In genomic region chr6:96888745-96889144, GRCh38 we compare ENCODE assay signal across 36 cellular contexts. TPM values are rescaled to one million over a fixed set of nuclear protein-coding genes. Genes with fewer than 3 reads are reported as not detected.
"Had no signal": no experiment of that assay in that cellular context is flagged by ENCODE, and none has a peak within 500 bp of the region (broad histone marks: within the 10 kb centered on the region; RNA-seq: fewer than 3 reads in every experiment).

No MANE protein-coding gene starts in this region.

- H3K36me3 Mint-ChIP-seq: activated naive CD8-positive, alpha-beta T cell had no signal

- H3K9me3 Mint-ChIP-seq: activated B cell treated with CpG ODN at 0.5 μM for 24 hours; activated CD4-positive, alpha-beta T cell treated with anti-CD3 and anti-CD28 coated beads, Interleukin-2, amount 10 ng/mL, durations not matched to agents 24 days and 14 days; activated CD8-positive, alpha-beta T cell treated with anti-CD3 and anti-CD28 coated beads for 36 hours; activated naive CD4-positive, alpha-beta T cell treated with anti-CD3 and anti-CD28 coated beads, Interleukin-2, amount 10 ng/mL, durations not matched to agents 7 days and 5 days; activated naive CD4-positive, alpha-beta T cell treated with anti-CD3 and anti-CD28 coated beads, Interleukin-2, amount 50 U/mL, for 24 hours; activated naive CD8-positive, alpha-beta T cell treated with anti-CD3 and anti-CD28 coated beads, Interleukin-2, amount 10 ng/mL, durations not matched to agents 7 days and 5 days; activated naive CD8-positive, alpha-beta T cell treated with anti-CD3 and anti-CD28 coated beads, Interleukin-2, amount 50 U/mL, for 24 hours; activated T-cell treated with anti-CD3 and anti-CD28 coated beads, Interleukin-2, amount 50 U/mL, for 4 hours; activated T-cell treated with anti-CD3 and anti-CD28 coated beads, Interleukin-2, amount 50 U/mL, for 72 hours; activated T-helper 1 cell treated with anti-CD3 and anti-CD28 coated beads, Interleukin-12 subunit alpha, Interleukin-12 subunit beta, Interleukin-2, Interleukin-4 antibody, amounts not matched to agents 30 ng/mL and 10 ng/mL and 1 ng/mL, durations not matched to agents 14 hours and 24 hours and 36 hours; activated T-helper 17 cell treated with anti-CD3 and anti-CD28 coated beads, Interleukin-2, amount 50 U/mL, for 72 hours; brain; central memory CD8-positive, alpha-beta T cell; T-helper 1 cell treated with Interleukin-12 subunit alpha and Interleukin-12 subunit beta and Interleukin-4 antibody, amounts not matched to agents 30 μg/mL and 1 μg/mL, for 36 hours; T-helper 2 cell treated with Interferon-gamma antibody and Interleukin-4, amounts not matched to agents 5 μg/mL and 100 μg/mL, for 36 hours had no signal

- H3K27ac Mint-ChIP-seq: activated B cell treated with CpG ODN at 0.5 μM for 24 hours; activated CD4-positive, alpha-beta T cell treated with anti-CD3 and anti-CD28 coated beads, Interleukin-2, amount 10 ng/mL, durations not matched to agents 24 days and 14 days; activated CD8-positive, alpha-beta T cell treated with anti-CD3 and anti-CD28 coated beads for 36 hours; activated naive CD4-positive, alpha-beta T cell treated with anti-CD3 and anti-CD28 coated beads, Interleukin-2, amount 10 ng/mL, durations not matched to agents 7 days and 5 days; activated naive CD8-positive, alpha-beta T cell treated with anti-CD3 and anti-CD28 coated beads, Interleukin-2, amount 10 ng/mL, durations not matched to agents 7 days and 5 days; activated naive CD8-positive, alpha-beta T cell treated with anti-CD3 and anti-CD28 coated beads, Interleukin-2, amount 50 U/mL, for 24 hours; activated T-cell treated with anti-CD3 and anti-CD28 coated beads, Interleukin-2, amount 50 U/mL, for 72 hours; activated T-helper 1 cell treated with anti-CD3 and anti-CD28 coated beads, Interleukin-12 subunit alpha, Interleukin-12 subunit beta, Interleukin-2, Interleukin-4 antibody, amounts not matched to agents 30 ng/mL and 10 ng/mL and 1 ng/mL, durations not matched to agents 14 hours and 24 hours and 36 hours; activated T-helper 17 cell treated with anti-CD3 and anti-CD28 coated beads, Interleukin-2, amount 50 U/mL, for 72 hours; brain; T-helper 1 cell treated with Interleukin-12 subunit alpha and Interleukin-12 subunit beta and Interleukin-4 antibody, amounts not matched to agents 30 μg/mL and 1 μg/mL, for 36 hours; T-helper 2 cell treated with Interferon-gamma antibody and Interleukin-4, amounts not matched to agents 5 μg/mL and 100 μg/mL, for 36 hours had no signal

- H3K4me3 Mint-ChIP-seq: activated B cell treated with CpG ODN at 0.5 μM for 24 hours; activated CD4-positive, alpha-beta T cell treated with anti-CD3 and anti-CD28 coated beads, Interleukin-2, amount 10 ng/mL, durations not matched to agents 24 days and 14 days; activated CD8-positive, alpha-beta T cell treated with anti-CD3 and anti-CD28 coated beads for 36 hours; activated naive CD4-positive, alpha-beta T cell treated with anti-CD3 and anti-CD28 coated beads, Interleukin-2, amount 10 ng/mL, durations not matched to agents 7 days and 5 days; activated naive CD4-positive, alpha-beta T cell treated with anti-CD3 and anti-CD28 coated beads, Interleukin-2, amount 50 U/mL, for 24 hours; activated naive CD8-positive, alpha-beta T cell; activated naive CD8-positive, alpha-beta T cell treated with anti-CD3 and anti-CD28 coated beads, Interleukin-2, amount 10 ng/mL, durations not matched to agents 7 days and 5 days; activated naive CD8-positive, alpha-beta T cell treated with anti-CD3 and anti-CD28 coated beads, Interleukin-2, amount 50 U/mL, for 24 hours; activated T-cell treated with anti-CD3 and anti-CD28 coated beads, Interleukin-2, amount 50 U/mL, for 4 hours; activated T-cell treated with anti-CD3 and anti-CD28 coated beads, Interleukin-2, amount 50 U/mL, for 72 hours; activated T-helper 1 cell treated with anti-CD3 and anti-CD28 coated beads, Interleukin-12 subunit alpha, Interleukin-12 subunit beta, Interleukin-2, Interleukin-4 antibody, amounts not matched to agents 30 ng/mL and 10 ng/mL and 1 ng/mL, durations not matched to agents 14 hours and 24 hours and 36 hours; activated T-helper 17 cell treated with anti-CD3 and anti-CD28 coated beads, Interleukin-2, amount 50 U/mL, for 72 hours; brain; central memory CD8-positive, alpha-beta T cell; T-helper 1 cell treated with Interleukin-12 subunit alpha and Interleukin-12 subunit beta and Interleukin-4 antibody, amounts not matched to agents 30 μg/mL and 1 μg/mL, for 36 hours; T-helper 2 cell treated with Interferon-gamma antibody and Interleukin-4, amounts not matched to agents 5 μg/mL and 100 μg/mL, for 36 hours had no signal

- H3K4me1 Mint-ChIP-seq: brain had no signal

- H3K27me3 Mint-ChIP-seq: activated B cell treated with CpG ODN at 0.5 μM for 24 hours; activated CD4-positive, alpha-beta T cell treated with anti-CD3 and anti-CD28 coated beads, Interleukin-2, amount 10 ng/mL, durations not matched to agents 24 days and 14 days; activated CD8-positive, alpha-beta T cell treated with anti-CD3 and anti-CD28 coated beads for 36 hours; activated naive CD4-positive, alpha-beta T cell treated with anti-CD3 and anti-CD28 coated beads, Interleukin-2, amount 10 ng/mL, durations not matched to agents 7 days and 5 days; activated naive CD4-positive, alpha-beta T cell treated with anti-CD3 and anti-CD28 coated beads, Interleukin-2, amount 50 U/mL, for 24 hours; activated naive CD8-positive, alpha-beta T cell; activated naive CD8-positive, alpha-beta T cell treated with anti-CD3 and anti-CD28 coated beads, Interleukin-2, amount 10 ng/mL, durations not matched to agents 7 days and 5 days; activated naive CD8-positive, alpha-beta T cell treated with anti-CD3 and anti-CD28 coated beads, Interleukin-2, amount 50 U/mL, for 24 hours; activated T-helper 17 cell treated with anti-CD3 and anti-CD28 coated beads, Interleukin-2, amount 50 U/mL, for 72 hours; brain; central memory CD8-positive, alpha-beta T cell had no signal

- DNase-seq: activated B cell treated with CpG ODN at 0.5 μM for 24 hours; activated CD4-positive, alpha-beta T cell treated with anti-CD3 and anti-CD28 coated beads for 4 hours; activated CD4-positive, alpha-beta T cell treated with anti-CD3 and anti-CD28 coated beads, Interleukin-2, amount 10 ng/mL, durations not matched to agents 24 days and 14 days; activated CD4-positive, alpha-beta T cell treated with anti-CD3 and anti-CD28 coated beads, Interleukin-2, amount 50 U/mL, for 1 hour; activated CD4-positive, alpha-beta T cell treated with anti-CD3 and anti-CD28 coated beads, Interleukin-2, amount 50 U/mL, for 4 hours; activated CD4-positive, CD25-positive, alpha-beta regulatory T cell treated with anti-CD3 and anti-CD28 coated beads, Interleukin-2, amount 50 U/mL, for 72 hours; activated CD8-positive, alpha-beta memory T cell treated with anti-CD3 and anti-CD28 coated beads, Interleukin-2, amount 50 U/mL, for 4 hours; activated CD8-positive, alpha-beta T cell treated with anti-CD3 and anti-CD28 coated beads for 36 hours; activated effector memory CD4-positive, alpha-beta T cell treated with anti-CD3 and anti-CD28 coated beads, Interleukin-2, amount 50 U/mL, for 16 hours; activated gamma-delta T cell treated with Interleukin-2 at 50 U/mL for 16 hours; activated naive CD4-positive, alpha-beta T cell treated with anti-CD3 and anti-CD28 coated beads, Interleukin-2, amount 10 ng/mL, durations not matched to agents 7 days and 5 days; activated naive CD4-positive, alpha-beta T cell treated with Interleukin-2 at 50 U/mL for 16 hours; activated naive CD8-positive, alpha-beta T cell treated with anti-CD3 and anti-CD28 coated beads, Interleukin-2, amount 10 ng/mL, durations not matched to agents 7 days and 5 days; activated naive CD8-positive, alpha-beta T cell treated with anti-CD3 and anti-CD28 coated beads, Interleukin-2, amount 50 U/mL, for 24 hours; activated T-cell treated with anti-CD3 and anti-CD28 coated beads for 4 hours; activated T-cell treated with anti-CD3 and anti-CD28 coated beads, Interleukin-2, amount 50 U/mL, for 1 hour; activated T-cell treated with anti-CD3 and anti-CD28 coated beads, Interleukin-2, amount 50 U/mL, for 4 hours; activated T-cell treated with anti-CD3 and anti-CD28 coated beads, Interleukin-2, amount 50 U/mL, for 72 hours; amygdala; anterior cingulate cortex; caudate nucleus; cerebellar nuclear complex; T-helper 1 cell; T-helper 2 cell; T-helper 9 cell had no signal

RNA-seq across cellular contexts. Expression of gene KLHL32, which starts 35.8 kb away (rescaled TPM):
- total RNA-seq: ascending aorta, bronchial epithelial cell, chondrocyte had no signal
